12 cellular contexts compared by ENCODE assay signal in the genomic region with DNA sequence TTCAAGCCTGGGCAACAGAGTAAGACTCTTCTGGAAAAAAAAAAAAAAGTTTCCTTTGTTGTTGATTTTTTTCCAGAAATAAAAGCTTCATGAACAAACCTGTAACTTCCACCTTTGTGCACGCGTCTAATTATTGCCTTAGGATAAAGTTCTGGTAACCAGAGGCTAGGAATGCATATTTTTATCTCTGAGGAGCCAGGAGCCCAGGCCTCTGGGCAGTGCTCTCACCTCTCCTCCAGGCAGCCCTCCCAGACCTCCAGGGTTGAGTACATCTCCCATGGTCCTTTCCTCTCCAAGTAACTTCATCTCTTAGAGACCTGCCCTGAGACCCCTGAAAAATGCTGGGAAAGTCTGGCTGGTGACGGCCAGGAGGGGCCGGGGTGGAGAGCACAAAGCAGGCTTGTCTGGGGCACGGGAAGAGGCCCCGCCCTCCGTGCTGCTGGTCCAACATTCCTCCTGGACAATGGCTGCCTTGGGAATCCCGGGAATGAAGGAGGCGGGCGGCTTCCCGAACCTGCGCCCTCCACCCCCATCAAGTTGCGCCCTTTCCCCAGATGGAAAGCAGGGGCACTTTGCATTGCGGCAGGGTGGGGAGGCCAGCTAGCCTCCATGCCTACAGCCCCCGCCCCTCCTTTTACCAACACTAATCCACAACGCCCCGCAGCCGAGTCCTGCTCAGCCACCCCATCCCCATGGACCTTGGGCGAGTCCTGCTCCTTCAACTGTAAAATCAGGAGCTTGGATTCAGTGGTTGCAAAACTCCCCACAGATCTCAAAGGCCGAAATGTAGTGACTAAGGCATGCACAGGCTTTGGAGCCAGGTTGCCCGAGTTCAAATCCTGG. TPM values are rescaled to one million over a fixed set of nuclear protein-coding genes. Genes with fewer than 3 reads are reported as not detected.
DNase-seq lines count a peak whose midpoint lies in the region; ATAC-seq and TF ChIP-seq lines count a peak whose summit lies in the region.
"Had no signal": no experiment of that assay in that cellular context is flagged by ENCODE, and none has a peak within 500 bp of the region (broad histone marks: within the 10 kb centered on the region; RNA-seq: fewer than 3 reads in every experiment).

No MANE protein-coding gene starts in this region.

- H3K36me3 ChIP-seq in HUES6 (ENCODE audit: control insufficient read depth, insufficient read depth, low read length) (no peaks in the 10 kb centered on the region), liver (ENCODE audit: control insufficient read depth in 4 of 4, insufficient read depth in 3 of 4, low read depth in 1 of 4, low read length in 3 of 4) (no peaks in the 10 kb centered on the region)
- H3K36me3 ChIP-seq: colonic mucosa, neutrophil had no signal

- H3K27ac Mint-ChIP-seq in type B pancreatic cell: no peak overlapping the region

- H3K27ac ChIP-seq in HUES6 (ENCODE audit: low read depth, low read length) (peak overlapping the region; percentile 22; the same call in 1 of the 2 replicates), liver (ENCODE audit: low read depth in 1 of 2, low read length in 2 of 2) (no peak overlapping the region)
- H3K27ac ChIP-seq: colonic mucosa, neutrophil, RWPE1 had no signal

- no peak for ATAC-seq in HG02610 (IDR thresholded peaks at IDR 0.05; ENCODE audit: unreplicated experiment)

- H3K4me1 ChIP-seq in HUES6 (ENCODE audit: control insufficient read depth, insufficient read depth, low read length): peaks cover 23% of the 10 kb centered on the region
- H3K4me1 ChIP-seq in liver (ENCODE audit: control insufficient read depth in 4 of 4, insufficient read depth in 4 of 4, low read length in 3 of 4): peaks cover 0 to 7% (median 2%) of the 10 kb centered on the region in 4 donors
- H3K4me1 ChIP-seq: colonic mucosa had no signal

- TF ChIP-seq RAD21 in liver (IDR thresholded peaks at IDR 0.05): no peak

- H3K27me3 ChIP-seq in HUES6 (ENCODE audit: control insufficient read depth, insufficient read depth, low read length) (peaks cover 13% of the 10 kb centered on the region), liver (ENCODE audit: control insufficient read depth in 4 of 4, insufficient read depth in 4 of 4, low read length in 3 of 4) (peaks cover 0 to 6% (median 0%) of the 10 kb centered on the region in 4 donors)
- H3K27me3 ChIP-seq: colonic mucosa had no signal

- H3K36me3 Mint-ChIP-seq in type B pancreatic cell: no peaks in the 10 kb centered on the region

- H3K9me3 ChIP-seq in HUES6 (ENCODE audit: control insufficient read depth, insufficient read depth, low read depth, low read length) (no peaks in the 10 kb centered on the region), liver (ENCODE audit: control insufficient read depth in 4 of 4, low read length in 3 of 4) (no peaks in the 10 kb centered on the region)
- H3K9me3 ChIP-seq: colonic mucosa, neutrophil had no signal

- TF ChIP-seq CTCF in epithelial cell of proximal tubule (conservative IDR thresholded peaks at IDR 0.05; ENCODE audit: low read depth, low read length) (no peak), liver (IDR thresholded peaks at IDR 0.05; ENCODE audit: low read depth, low read length, missing input control) (no peak), type B pancreatic cell (conservative IDR thresholded peaks at IDR 0.05) (no peak)

- H3K4me3 ChIP-seq in HUES6 (ENCODE audit: low read depth, low read length) (peak overlapping the region; percentile 62), epithelial cell of proximal tubule (ENCODE audit: low read depth, low read length) (peak overlapping the region; percentile 29), liver (ENCODE audit: low read depth in 1 of 3, low read length in 3 of 3) (no peak overlapping the region)
- H3K4me3 ChIP-seq: colonic mucosa had no signal

- peaks cover 5% of the 10 kb centered on the region for H3K27me3 Mint-ChIP-seq in type B pancreatic cell

- DNase-seq in epithelial cell of proximal tubule (ENCODE audit: low read depth) (peak; percentile 79), type B pancreatic cell (ENCODE audit: extremely low spot score, unreplicated experiment) (no peak), NCI-H2227 treated with DMSO at 0.1 percent for 48 hours (lab: John Stamatoyannopoulos, UW) (no peak), DMS153 treated with DMSO at 0.1 percent for 48 hours (lab: John Stamatoyannopoulos, UW; ENCODE audit: unreplicated experiment) (no peak), OCI-M1 (lab: John Stamatoyannopoulos, UW) (no peak)
- DNase-seq: colonic mucosa had no signal

- H3K4me3 Mint-ChIP-seq in type B pancreatic cell: peak overlapping the region; percentile 73

- peak overlapping the region; percentile 69 for H3K9ac ChIP-seq in HUES6 (ENCODE audit: low read length)
- H3K9ac ChIP-seq in liver (ENCODE audit: low read depth in 1 of 2, low read length in 2 of 2): no peak overlapping the region

- H3K9me3 Mint-ChIP-seq in type B pancreatic cell: no peaks in the 10 kb centered on the region

- 40% methylated on average over 21 of the region's 21 CpGs for WGBS in liver

- peaks cover 40% of the 10 kb centered on the region for H3K4me1 Mint-ChIP-seq in type B pancreatic cell (ENCODE audit: unreplicated experiment)

TF ChIP-seq in liver, 16 proteins besides CTCF, POLR2A, EP300 and RAD21:
- TF ChIP-seq RXRA (IDR thresholded peaks at IDR 0.05) (no peak), NR2F2 (IDR thresholded peaks at IDR 0.05) (no peak), GABPA (IDR thresholded peaks at IDR 0.05 in 1 of 2, conservative IDR thresholded peaks at IDR 0.05 in 1 of 2) (no peak), ATF3 (IDR thresholded peaks at IDR 0.05) (no peak), HNF4A (conservative IDR thresholded peaks at IDR 0.05) (peak; percentile 16 to 39), ZBTB33 (IDR thresholded peaks at IDR 0.05) (no peak), TAF1 (conservative IDR thresholded peaks at IDR 0.05) (no peak)
- TF ChIP-seq, protein P1, sequence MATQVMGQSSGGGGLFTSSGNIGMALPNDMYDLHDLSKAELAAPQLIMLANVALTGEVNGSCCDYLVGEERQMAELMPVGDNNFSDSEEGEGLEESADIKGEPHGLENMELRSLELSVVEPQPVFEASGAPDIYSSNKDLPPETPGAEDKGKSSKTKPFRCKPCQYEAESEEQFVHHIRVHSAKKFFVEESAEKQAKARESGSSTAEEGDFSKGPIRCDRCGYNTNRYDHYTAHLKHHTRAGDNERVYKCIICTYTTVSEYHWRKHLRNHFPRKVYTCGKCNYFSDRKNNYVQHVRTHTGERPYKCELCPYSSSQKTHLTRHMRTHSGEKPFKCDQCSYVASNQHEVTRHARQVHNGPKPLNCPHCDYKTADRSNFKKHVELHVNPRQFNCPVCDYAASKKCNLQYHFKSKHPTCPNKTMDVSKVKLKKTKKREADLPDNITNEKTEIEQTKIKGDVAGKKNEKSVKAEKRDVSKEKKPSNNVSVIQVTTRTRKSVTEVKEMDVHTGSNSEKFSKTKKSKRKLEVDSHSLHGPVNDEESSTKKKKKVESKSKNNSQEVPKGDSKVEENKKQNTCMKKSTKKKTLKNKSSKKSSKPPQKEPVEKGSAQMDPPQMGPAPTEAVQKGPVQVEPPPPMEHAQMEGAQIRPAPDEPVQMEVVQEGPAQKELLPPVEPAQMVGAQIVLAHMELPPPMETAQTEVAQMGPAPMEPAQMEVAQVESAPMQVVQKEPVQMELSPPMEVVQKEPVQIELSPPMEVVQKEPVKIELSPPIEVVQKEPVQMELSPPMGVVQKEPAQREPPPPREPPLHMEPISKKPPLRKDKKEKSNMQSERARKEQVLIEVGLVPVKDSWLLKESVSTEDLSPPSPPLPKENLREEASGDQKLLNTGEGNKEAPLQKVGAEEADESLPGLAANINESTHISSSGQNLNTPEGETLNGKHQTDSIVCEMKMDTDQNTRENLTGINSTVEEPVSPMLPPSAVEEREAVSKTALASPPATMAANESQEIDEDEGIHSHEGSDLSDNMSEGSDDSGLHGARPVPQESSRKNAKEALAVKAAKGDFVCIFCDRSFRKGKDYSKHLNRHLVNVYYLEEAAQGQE (IDR thresholded peaks at IDR 0.05): no peak

RNA-seq across cellular contexts. Expression of gene FIGNL2, which starts 7.3 kb away (rescaled TPM):
- total RNA-seq in epithelial cell of proximal tubule (0.29 and 3.7 TPM in 2 replicates), liver (under 1 TPM; 0.33 to 0.70 TPM), type B pancreatic cell (ENCODE audit: low replicate concordance) (5.7 and 17.8 TPM in 2 replicates)
- under 1 TPM; 0.06 to 0.33 TPM for polyA plus RNA-seq in liver

RNA-seq across cellular contexts. Expression of gene ANKRD33, which starts 32.1 kb away (rescaled TPM):
- total RNA-seq in epithelial cell of proximal tubule (not detected in 2 replicates), liver (not detected), type B pancreatic cell (ENCODE audit: low replicate concordance) (0.51 and 0.62 TPM in 2 replicates)
- polyA plus RNA-seq in liver: not detected
- total RNA-seq: activated CD8-positive, alpha-beta memory T cell treated with anti-CD3 and anti-CD28 coated beads for 36 hours; colonic mucosa had no signal

RNA-seq across cellular contexts. Expression of gene ACVRL1, which starts 51.5 kb away (rescaled TPM):
- total RNA-seq in epithelial cell of proximal tubule (2.4 and 3.6 TPM in 2 replicates), liver (1 to 10 TPM; 7.5 to 7.9 TPM), type B pancreatic cell (ENCODE audit: low replicate concordance) (0.46 and 0.95 TPM in 2 replicates)
- polyA plus RNA-seq in liver: 1 to 10 TPM; 3.1 to 4.7 TPM
- total RNA-seq: activated CD8-positive, alpha-beta memory T cell treated with anti-CD3 and anti-CD28 coated beads for 36 hours had no signal

Comparison
In these comparisons a context has a peak if more than half of its experiments do, and no peak if none do; other contexts are left out.
1. H3K4me3 ChIP-seq: peak in HUES6 (single experiment) and epithelial cell of proximal tubule (single experiment); none in liver (0 of 3).